In the genomic region with DNA sequence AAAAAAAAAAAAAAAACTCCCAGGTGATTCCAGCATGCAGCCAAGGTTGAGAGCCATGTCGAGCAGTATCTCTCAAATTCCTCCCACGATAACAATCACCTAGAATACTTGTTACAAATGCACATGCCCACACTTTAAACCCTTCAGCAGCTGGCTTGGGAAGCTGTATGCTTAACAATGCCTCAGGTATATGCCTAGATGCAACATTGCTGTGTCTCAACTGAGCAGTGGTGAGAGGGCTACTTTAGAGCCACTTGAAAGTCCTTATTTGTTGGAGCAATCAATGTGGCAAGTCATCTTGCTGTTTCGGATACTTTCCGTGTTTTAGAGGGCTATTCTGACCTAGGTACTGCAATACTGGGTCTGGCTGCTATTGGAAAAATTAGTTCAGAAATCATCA, we compare ENCODE assay signal across 19 cellular contexts.
A peak's percentile ranks its signal among the peaks of the same experiment; 100 is the strongest.
DNase-seq lines count a peak whose midpoint lies in the region; ATAC-seq, FAIRE-seq and TF ChIP-seq lines count a peak whose summit lies in the region.
"Had no signal": no experiment of that assay in that cellular context is flagged by ENCODE, and none has a peak within 500 bp of the region (broad histone marks: within the 10 kb centered on the region; RNA-seq: fewer than 3 reads in every experiment).

No MANE protein-coding gene starts in this region.

- H3K56ac ChIP-seq in H1 (replicated peaks; ENCODE audit: insufficient read length, low read depth, low read length): no peak overlapping the region

- no peak overlapping the region for H2BK120ac ChIP-seq in H1 (replicated peaks; ENCODE audit: low read depth, low read length)

- no peak overlapping the region for H2BK5ac ChIP-seq in H1 (ENCODE audit: low read depth, low read length)

- TF ChIP-seq CTCF in CD4-positive, alpha-beta T cell (IDR thresholded peaks at IDR 0.05): no peak
- no peak for TF ChIP-seq CTCF in CD8-positive, alpha-beta T cell (IDR thresholded peaks at IDR 0.05)
- TF ChIP-seq CTCF in H1 (IDR thresholded peaks at IDR 0.05; ENCODE audit: control extremely low read depth in 1 of 3, insufficient read depth in 1 of 3, low read depth in 1 of 3, low read length in 3 of 3): no peak

- no peak overlapping the region for H2BK12ac ChIP-seq in H1 (ENCODE audit: low read depth, low read length)

- peaks cover 92% of the 10 kb centered on the region for H3K4me1 Mint-ChIP-seq in CD4-positive, alpha-beta T cell (ENCODE audit: low read depth)
- H3K4me1 Mint-ChIP-seq in CD8-positive, alpha-beta T cell (ENCODE audit: low read depth): peaks cover 78% of the 10 kb centered on the region
- H3K4me1 Mint-ChIP-seq: B cell, memory B cell had no signal

- H3K4me3 Mint-ChIP-seq in CD4-positive, alpha-beta T cell: peak overlapping the region; percentile 36
- H3K4me3 Mint-ChIP-seq in CD8-positive, alpha-beta T cell: no peak overlapping the region
- H3K4me3 Mint-ChIP-seq: B cell, memory B cell, nephron had no signal

- no peaks in the 10 kb centered on the region for H3K27me3 Mint-ChIP-seq in CD4-positive, alpha-beta T cell
- H3K27me3 Mint-ChIP-seq in CD8-positive, alpha-beta T cell (ENCODE audit: low read depth): no peaks in the 10 kb centered on the region
- H3K27me3 Mint-ChIP-seq: B cell had no signal

- no peak for TF ChIP-seq POLR2A in H1 (IDR thresholded peaks at IDR 0.05; ENCODE audit: control extremely low read depth in 1 of 2, low read depth in 2 of 2, low read length in 2 of 2)

- no peak overlapping the region for H2BK20ac ChIP-seq in H1 (ENCODE audit: low read length)

- DNase-seq in CD4-positive, alpha-beta T cell: no peak
- no peak for DNase-seq in CD8-positive, alpha-beta T cell
- peak; percentile 45 for DNase-seq in NCI-H510A treated with DMSO at 0.1 percent for 48 hours (lab: John Stamatoyannopoulos, UW)
- no peak for DNase-seq in H1 (ENCODE audit: low read depth in 1 of 2, low spot score in 2 of 2)
- DNase-seq in UCSD-AML1 (lab: John Stamatoyannopoulos, UW; ENCODE audit: unreplicated experiment): no peak
- no peak for DNase-seq in NCI-H1092 treated with DMSO at 0.1 percent for 48 hours (lab: John Stamatoyannopoulos, UW)
- no peak for DNase-seq in occipital lobe (lab: John Stamatoyannopoulos, UW)
- DNase-seq: colonic mucosa; psoas muscle; small intestine; stimulated activated CD4-positive, alpha-beta T cell treated with anti-CD3 and anti-CD28 coated beads, Interleukin-4, amount 100 ng/mL, for 24 hours; testis had no signal

- H3K36me3 ChIP-seq in CD8-positive, alpha-beta T cell (ENCODE audit: insufficient read depth, low read length): no peaks in the 10 kb centered on the region
- no peaks in the 10 kb centered on the region for H3K36me3 ChIP-seq in H1 (ENCODE audit: control insufficient read depth in 2 of 4, insufficient read depth in 4 of 4, low read length in 3 of 4)
- H3K36me3 ChIP-seq: colonic mucosa had no signal

- no peak overlapping the region for H2AK5ac ChIP-seq in H1 (ENCODE audit: low read depth, low read length)

- H4K20me1 ChIP-seq in H1 (replicated peaks in 1 of 2; ENCODE audit: control insufficient read depth in 1 of 2, insufficient read depth in 2 of 2, low read length in 2 of 2): no peaks in the 10 kb centered on the region

- no peaks in the 10 kb centered on the region for H3K9me3 ChIP-seq in CD4-positive, alpha-beta T cell (ENCODE audit: control insufficient read depth, low read length)
- H3K9me3 ChIP-seq in CD8-positive, alpha-beta T cell (ENCODE audit: low read length): no peaks in the 10 kb centered on the region
- no peaks in the 10 kb centered on the region for H3K9me3 ChIP-seq in H1 (ENCODE audit: insufficient read depth in 2 of 2, low read depth in 1 of 2, low read length in 1 of 2)
- H3K9me3 ChIP-seq: colonic mucosa, psoas muscle, testis had no signal

- H3K79me2 ChIP-seq in H1 (ENCODE audit: control insufficient read depth in 1 of 2, insufficient read depth in 2 of 2, low read length in 2 of 2): no peaks in the 10 kb centered on the region

- POLR2A ChIA-PET in CD4-positive, alpha-beta T cell (lab: Charles Lee): interaction anchor here (0.8 to 1.3 kb wide), 4 partner anchors 20 to 345 kb away, joined by 3 to 5 read pairs (median 4); no protein-coding TSS in a partner anchor
- POLR2A ChIA-PET in CD8-positive, alpha-beta T cell (lab: Charles Lee): interaction anchor here (0.6 to 1.1 kb wide), 3 partner anchors 21 to 353 kb away, joined by 3 to 6 read pairs (median 3); no protein-coding TSS in a partner anchor
- POLR2A ChIA-PET in H1 (lab: Charles Lee; ENCODE audit: partially characterized antibody): no interaction called here

- H3K36me3 Mint-ChIP-seq in CD4-positive, alpha-beta T cell (ENCODE audit: low read depth): peaks cover 21% of the 10 kb centered on the region
- peaks cover 17% of the 10 kb centered on the region for H3K36me3 Mint-ChIP-seq in CD8-positive, alpha-beta T cell
- H3K36me3 Mint-ChIP-seq: memory B cell had no signal

- no peak overlapping the region for H2BK15ac ChIP-seq in H1 (ENCODE audit: low read length)

- peaks cover 2% of the 10 kb centered on the region for H3K9me3 Mint-ChIP-seq in CD4-positive, alpha-beta T cell
- H3K9me3 Mint-ChIP-seq in CD8-positive, alpha-beta T cell: peaks cover 3% of the 10 kb centered on the region

- H4K8ac ChIP-seq in H1 (ENCODE audit: extremely low read depth, insufficient read depth, low read length): no peak overlapping the region

- peak overlapping the region; percentile 24 for H3K27ac ChIP-seq in CD4-positive, alpha-beta T cell (ENCODE audit: low read depth, low read length)
- H3K27ac ChIP-seq in CD8-positive, alpha-beta T cell (ENCODE audit: low read depth, low read length): no peak overlapping the region
- no peak overlapping the region for H3K27ac ChIP-seq in H1 (ENCODE audit: low read depth, low read length)
- H3K27ac ChIP-seq: colonic mucosa, KMS-11, psoas muscle, RWPE1, testis had no signal

- peak overlapping the region; percentile 89 for H3K27ac Mint-ChIP-seq in CD4-positive, alpha-beta T cell
- peak overlapping the region; percentile 79 for H3K27ac Mint-ChIP-seq in CD8-positive, alpha-beta T cell
- H3K27ac Mint-ChIP-seq: B cell, memory B cell, nephron had no signal

- 95% methylated on average over 3 of the region's 4 CpGs; no CpG with 5 or more reads in 1 of the 2 experiments for WGBS in H1 (ENCODE audit: extremely low coverage in 1 of 2, insufficient coverage in 1 of 2, insufficient read length in 1 of 2, insufficient replicate concordance in 2 of 2, low coverage in 1 of 2, low lambda C conversion rate in 2 of 2, missing lambda C conversion rate in 1 of 2), 2 experiments

- no peaks in the 10 kb centered on the region for H3K27me3 ChIP-seq in CD4-positive, alpha-beta T cell (ENCODE audit: control insufficient read depth, insufficient read depth, low read length)
- no peaks in the 10 kb centered on the region for H3K27me3 ChIP-seq in CD8-positive, alpha-beta T cell (ENCODE audit: insufficient read depth, low read length)
- no peaks in the 10 kb centered on the region for H3K27me3 ChIP-seq in H1 (replicated peaks in 1 of 4; ENCODE audit: control insufficient read depth in 3 of 4, extremely low read depth in 1 of 4, insufficient read depth in 3 of 4, low read length in 3 of 4)
- H3K27me3 ChIP-seq: colonic mucosa, testis had no signal

- H3K4me1 ChIP-seq in CD8-positive, alpha-beta T cell (ENCODE audit: insufficient read depth, low read length): peaks cover 48% of the 10 kb centered on the region
- H3K4me1 ChIP-seq in H1 (replicated peaks in 1 of 4; ENCODE audit: control insufficient read depth in 3 of 4, insufficient read depth in 4 of 4, low read length in 3 of 4): no peaks in the 10 kb centered on the region
- H3K4me1 ChIP-seq: colonic mucosa had no signal

- no peak for FAIRE-seq in H1 (lab: Jason Lieb, UNC)
- FAIRE-seq: endometrium, islet of Langerhans, small intestine had no signal

- H2AFZ ChIP-seq in H1 (ENCODE audit: low read length): 0 out of 2 replicates have a peak overlapping the region, but pooled peaks have one; percentile 40

- ATAC-seq in CD4-positive, alpha-beta T cell (ENCODE audit: poor library complexity): no peak
- no peak for ATAC-seq in CD8-positive, alpha-beta T cell
- ATAC-seq: psoas muscle had no signal

- H3K23me2 ChIP-seq in H1 (ENCODE audit: low read depth, low read length): no peaks in the 10 kb centered on the region; the same call in 1 of the 2 replicates

- H4K5ac ChIP-seq in H1 (ENCODE audit: insufficient read length, low read depth, low read length): no peak overlapping the region

- H3K18ac ChIP-seq in H1 (ENCODE audit: extremely low read depth, low read length): no peak overlapping the region

- no peak overlapping the region for H4K91ac ChIP-seq in H1 (replicated peaks; ENCODE audit: insufficient read length, low read length)

- H3K9ac ChIP-seq in H1 (replicated peaks in 1 of 4; ENCODE audit: extremely low read depth in 1 of 4, low read depth in 3 of 4, low read length in 3 of 4): no peak overlapping the region
- H3K9ac ChIP-seq: KMS-11 had no signal

- no peak overlapping the region for H3K4me3 ChIP-seq in CD8-positive, alpha-beta T cell (ENCODE audit: low read depth, low read length)
- H3K4me3 ChIP-seq in H1 (ENCODE audit: extremely low read depth in 1 of 4, insufficient read depth in 2 of 4, low read depth in 3 of 4, low read length in 4 of 4): no peak overlapping the region
- H3K4me3 ChIP-seq: colonic mucosa, psoas muscle, testis had no signal

- H3K4ac ChIP-seq in H1 (replicated peaks; ENCODE audit: insufficient read length, low read depth, low read length): no peak overlapping the region

- CTCF ChIA-PET in CD4-positive, alpha-beta T cell (lab: Charles Lee): interaction anchor here (0.7 to 0.9 kb wide), 5 partner anchors 18 to 230 kb away, joined by 3 to 4 read pairs (median 3); no protein-coding TSS in a partner anchor
- CTCF ChIA-PET in CD8-positive, alpha-beta T cell (lab: Charles Lee): no interaction called here
- CTCF ChIA-PET in H1 (lab: Charles Lee; ENCODE audit: partially characterized antibody): interaction anchor here (0.6 to 1.2 kb wide), 3 partner anchors 9 to 209 kb away, joined by 3 to 4 read pairs (median 3); no protein-coding TSS in a partner anchor

- H3K4me2 ChIP-seq in H1 (ENCODE audit: insufficient read depth in 1 of 2, low read depth in 2 of 2, low read length in 2 of 2): no peak overlapping the region
- H3K4me2 ChIP-seq: KMS-11 had no signal

- H3K23ac ChIP-seq in H1 (ENCODE audit: insufficient read length): no peak overlapping the region

- no peak for TF ChIP-seq RAD21 in H1 (IDR thresholded peaks at IDR 0.05 in 1 of 2, conservative IDR thresholded peaks at IDR 0.05 in 1 of 2; ENCODE audit: low read depth in 2 of 2, low read length in 2 of 2)

- no peak for TF ChIP-seq EP300 in H1 (IDR thresholded peaks at IDR 0.05; ENCODE audit: borderline replicate concordance in 1 of 2, low read depth in 2 of 2, low read length in 2 of 2)

- H3K79me1 ChIP-seq in H1 (ENCODE audit: low read depth, low read length): no peaks in the 10 kb centered on the region

- H3K14ac ChIP-seq in H1 (ENCODE audit: insufficient read length): no peak overlapping the region

- intact Hi-C loops in CD4-positive, alpha-beta T cell (cut with DNase I, micrococcal nuclease): loop anchor here (5.0 kb wide), 3 partner anchors 39 to 344 kb away; no protein-coding TSS in a partner anchor
- intact Hi-C loops in CD8-positive, alpha-beta T cell (cut with DNase I, micrococcal nuclease): loop anchor here (2.0 to 5.0 kb wide), 4 partner anchors 16 to 824 kb away; a partner anchor contains a TSS

TF ChIP-seq in H1, 55 proteins besides CTCF, POLR2A, EP300 and RAD21 (continues in another document):
- TF ChIP-seq SP4 (IDR thresholded peaks at IDR 0.05; ENCODE audit: low read length) (no peak), CEBPB (IDR thresholded peaks at IDR 0.05; ENCODE audit: low read depth, low read length) (no peak)
